1 cellular context compared by ENCODE assay signal in the genomic region with DNA sequence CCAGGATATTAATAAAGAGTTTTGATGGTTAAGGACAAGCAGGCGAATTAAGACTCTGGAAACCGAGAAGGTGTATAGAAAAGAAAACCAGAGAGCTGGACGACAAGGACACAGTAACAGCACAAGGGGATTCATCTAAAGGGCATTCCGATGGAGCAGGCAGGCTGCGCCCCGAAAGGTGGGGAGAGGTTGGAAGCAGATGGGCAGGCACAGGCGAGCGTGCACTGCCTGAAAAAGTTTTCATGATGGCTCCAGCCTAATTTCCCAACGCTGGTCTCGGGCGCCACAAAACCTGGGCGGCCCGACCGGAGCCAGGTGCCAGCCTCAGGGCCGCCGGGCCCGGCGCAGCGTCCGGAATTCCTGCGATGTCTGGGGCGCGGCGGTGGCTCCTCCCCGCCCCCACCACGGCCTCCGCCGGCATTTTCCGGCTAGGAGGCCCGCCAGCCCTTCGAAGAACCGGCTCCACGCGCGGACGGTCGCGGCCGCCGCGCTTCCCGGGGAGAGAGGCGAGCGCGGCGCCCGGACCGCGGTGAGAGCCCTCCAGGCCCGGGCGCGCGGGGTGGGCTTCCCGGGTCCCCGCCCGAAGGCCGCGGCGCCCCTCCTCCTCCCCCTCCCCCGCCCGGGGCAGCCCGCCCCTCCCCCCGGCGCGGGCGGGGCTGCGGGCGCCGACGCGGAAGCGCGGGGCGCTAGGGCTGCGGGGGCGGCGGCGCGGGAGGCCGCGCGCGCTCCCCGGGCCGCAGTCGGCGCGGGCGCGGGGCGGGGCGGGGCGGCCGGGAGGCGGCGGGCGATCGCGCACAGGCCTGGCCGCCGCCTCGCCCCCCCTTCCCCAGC.
TF ChIP-seq lines count a peak whose summit lies in the region.

No MANE protein-coding gene starts in this region.

TF ChIP-seq in K562, 482 proteins besides CTCF, POLR2A, EP300 and RAD21 (continued from another document and continues in another):
- TF ChIP-seq, protein P1, sequence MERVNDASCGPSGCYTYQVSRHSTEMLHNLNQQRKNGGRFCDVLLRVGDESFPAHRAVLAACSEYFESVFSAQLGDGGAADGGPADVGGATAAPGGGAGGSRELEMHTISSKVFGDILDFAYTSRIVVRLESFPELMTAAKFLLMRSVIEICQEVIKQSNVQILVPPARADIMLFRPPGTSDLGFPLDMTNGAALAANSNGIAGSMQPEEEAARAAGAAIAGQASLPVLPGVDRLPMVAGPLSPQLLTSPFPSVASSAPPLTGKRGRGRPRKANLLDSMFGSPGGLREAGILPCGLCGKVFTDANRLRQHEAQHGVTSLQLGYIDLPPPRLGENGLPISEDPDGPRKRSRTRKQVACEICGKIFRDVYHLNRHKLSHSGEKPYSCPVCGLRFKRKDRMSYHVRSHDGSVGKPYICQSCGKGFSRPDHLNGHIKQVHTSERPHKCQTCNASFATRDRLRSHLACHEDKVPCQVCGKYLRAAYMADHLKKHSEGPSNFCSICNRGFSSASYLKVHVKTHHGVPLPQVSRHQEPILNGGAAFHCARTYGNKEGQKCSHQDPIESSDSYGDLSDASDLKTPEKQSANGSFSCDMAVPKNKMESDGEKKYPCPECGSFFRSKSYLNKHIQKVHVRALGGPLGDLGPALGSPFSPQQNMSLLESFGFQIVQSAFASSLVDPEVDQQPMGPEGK (CRISPR knock-in tag; IDR thresholded peaks at IDR 0.05; ENCODE audit: borderline replicate concordance), result no peak
- TF ChIP-seq HMG20B (CRISPR knock-in tag; IDR thresholded peaks at IDR 0.05) (no peak), DIDO1 (tag; IDR thresholded peaks at IDR 0.05; ENCODE audit: low read depth) (no peak), NR3C1 (CRISPR knock-in tag; IDR thresholded peaks at IDR 0.05) (peak; percentile 71; the same call in 1 of the 2 replicates), ILK (tag; IDR thresholded peaks at IDR 0.05; ENCODE audit: borderline replicate concordance, low read depth) (no peak), CBX1 (IDR thresholded peaks at IDR 0.05; ENCODE audit: low read depth) (peak; percentile 53; the same call in 1 of the 2 replicates), PHTF2 (CRISPR knock-in tag; IDR thresholded peaks at IDR 0.05) (no peak), ZNF695 (CRISPR knock-in tag; IDR thresholded peaks at IDR 0.05) (no peak), SREBF2 (CRISPR knock-in tag; IDR thresholded peaks at IDR 0.05) (no peak), SMARCA5 (IDR thresholded peaks at IDR 0.05) (no peak), HNRNPL (IDR thresholded peaks at IDR 0.05; ENCODE audit: low read depth, low read length) (peak; percentile 65; the same call in 1 of the 2 replicates), ARID1B (IDR thresholded peaks at IDR 0.05) (peak; percentile 24; the same call in 1 of the 2 replicates), SAP30 (IDR thresholded peaks at IDR 0.05; ENCODE audit: borderline replicate concordance, insufficient read depth, low read depth, low read length, poor library complexity, severe bottlenecking) (peak; percentile 46), PRMT5 (CRISPR knock-in tag; IDR thresholded peaks at IDR 0.05) (no peak), SRSF9 (IDR thresholded peaks at IDR 0.05; ENCODE audit: borderline replicate concordance, low read depth, low read length) (no peak), FOSL1 (tag; conservative IDR thresholded peaks at IDR 0.05) (no peak), ZNF41 (CRISPR knock-in tag; conservative IDR thresholded peaks at IDR 0.05) (no peak), GATA2 (CRISPR knock-in tag; IDR thresholded peaks at IDR 0.05) (no peak), JUND (IDR thresholded peaks at IDR 0.05; ENCODE audit: borderline replicate concordance, low read depth, low read length) (no peak), JUND (tag; IDR thresholded peaks at IDR 0.05; ENCODE audit: borderline replicate concordance, low read depth, low read length) (no peak), PURB (CRISPR knock-in tag; IDR thresholded peaks at IDR 0.05; ENCODE audit: low read depth) (no peak), RBBP5 (IDR thresholded peaks at IDR 0.05; ENCODE audit: borderline replicate concordance, insufficient read depth, low read length, poor library complexity, severe bottlenecking) (peak; percentile 90), PYGO2 (tag; IDR thresholded peaks at IDR 0.05) (no peak), HDAC6 (IDR thresholded peaks at IDR 0.05; ENCODE audit: low read depth, low read length) (no peak), FOS (IDR thresholded peaks at IDR 0.05; ENCODE audit: extremely low read depth, insufficient read length) (no peak), TCF7 (IDR thresholded peaks at IDR 0.05; ENCODE audit: borderline replicate concordance) (no peak), RUNX1 (IDR thresholded peaks at IDR 0.05; ENCODE audit: low read depth) (no peak), RBM14 (IDR thresholded peaks at IDR 0.05; ENCODE audit: borderline replicate concordance, insufficient read depth, low read depth, low read length) (0 out of 2 replicates have a peak, but pooled peaks have one; percentile 63), KLF6 (CRISPR knock-in tag; IDR thresholded peaks at IDR 0.05; ENCODE audit: borderline replicate concordance) (no peak; the same call in none of the 2 replicates), YBX1 (IDR thresholded peaks at IDR 0.05) (no peak), TEAD2 (tag; IDR thresholded peaks at IDR 0.05) (no peak), CHD4 (IDR thresholded peaks at IDR 0.05; ENCODE audit: insufficient read depth, insufficient replicate concordance, low read depth, low read length, poor library complexity, severe bottlenecking) (no peak), GTF2F1 (IDR thresholded peaks at IDR 0.05; ENCODE audit: low read depth, low read length) (0 out of 2 replicates have a peak, but pooled peaks have one; percentile 3)
- TF ChIP-seq, protein P2, sequence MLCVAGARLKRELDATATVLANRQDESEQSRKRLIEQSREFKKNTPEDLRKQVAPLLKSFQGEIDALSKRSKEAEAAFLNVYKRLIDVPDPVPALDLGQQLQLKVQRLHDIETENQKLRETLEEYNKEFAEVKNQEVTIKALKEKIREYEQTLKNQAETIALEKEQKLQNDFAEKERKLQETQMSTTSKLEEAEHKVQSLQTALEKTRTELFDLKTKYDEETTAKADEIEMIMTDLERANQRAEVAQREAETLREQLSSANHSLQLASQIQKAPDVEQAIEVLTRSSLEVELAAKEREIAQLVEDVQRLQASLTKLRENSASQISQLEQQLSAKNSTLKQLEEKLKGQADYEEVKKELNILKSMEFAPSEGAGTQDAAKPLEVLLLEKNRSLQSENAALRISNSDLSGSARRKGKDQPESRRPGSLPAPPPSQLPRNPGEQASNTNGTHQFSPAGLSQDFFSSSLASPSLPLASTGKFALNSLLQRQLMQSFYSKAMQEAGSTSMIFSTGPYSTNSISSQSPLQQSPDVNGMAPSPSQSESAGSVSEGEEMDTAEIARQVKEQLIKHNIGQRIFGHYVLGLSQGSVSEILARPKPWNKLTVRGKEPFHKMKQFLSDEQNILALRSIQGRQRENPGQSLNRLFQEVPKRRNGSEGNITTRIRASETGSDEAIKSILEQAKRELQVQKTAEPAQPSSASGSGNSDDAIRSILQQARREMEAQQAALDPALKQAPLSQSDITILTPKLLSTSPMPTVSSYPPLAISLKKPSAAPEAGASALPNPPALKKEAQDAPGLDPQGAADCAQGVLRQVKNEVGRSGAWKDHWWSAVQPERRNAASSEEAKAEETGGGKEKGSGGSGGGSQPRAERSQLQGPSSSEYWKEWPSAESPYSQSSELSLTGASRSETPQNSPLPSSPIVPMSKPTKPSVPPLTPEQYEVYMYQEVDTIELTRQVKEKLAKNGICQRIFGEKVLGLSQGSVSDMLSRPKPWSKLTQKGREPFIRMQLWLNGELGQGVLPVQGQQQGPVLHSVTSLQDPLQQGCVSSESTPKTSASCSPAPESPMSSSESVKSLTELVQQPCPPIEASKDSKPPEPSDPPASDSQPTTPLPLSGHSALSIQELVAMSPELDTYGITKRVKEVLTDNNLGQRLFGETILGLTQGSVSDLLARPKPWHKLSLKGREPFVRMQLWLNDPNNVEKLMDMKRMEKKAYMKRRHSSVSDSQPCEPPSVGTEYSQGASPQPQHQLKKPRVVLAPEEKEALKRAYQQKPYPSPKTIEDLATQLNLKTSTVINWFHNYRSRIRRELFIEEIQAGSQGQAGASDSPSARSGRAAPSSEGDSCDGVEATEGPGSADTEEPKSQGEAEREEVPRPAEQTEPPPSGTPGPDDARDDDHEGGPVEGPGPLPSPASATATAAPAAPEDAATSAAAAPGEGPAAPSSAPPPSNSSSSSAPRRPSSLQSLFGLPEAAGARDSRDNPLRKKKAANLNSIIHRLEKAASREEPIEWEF (CRISPR knock-in tag; IDR thresholded peaks at IDR 0.05), result no peak
- TF ChIP-seq, protein P3, sequence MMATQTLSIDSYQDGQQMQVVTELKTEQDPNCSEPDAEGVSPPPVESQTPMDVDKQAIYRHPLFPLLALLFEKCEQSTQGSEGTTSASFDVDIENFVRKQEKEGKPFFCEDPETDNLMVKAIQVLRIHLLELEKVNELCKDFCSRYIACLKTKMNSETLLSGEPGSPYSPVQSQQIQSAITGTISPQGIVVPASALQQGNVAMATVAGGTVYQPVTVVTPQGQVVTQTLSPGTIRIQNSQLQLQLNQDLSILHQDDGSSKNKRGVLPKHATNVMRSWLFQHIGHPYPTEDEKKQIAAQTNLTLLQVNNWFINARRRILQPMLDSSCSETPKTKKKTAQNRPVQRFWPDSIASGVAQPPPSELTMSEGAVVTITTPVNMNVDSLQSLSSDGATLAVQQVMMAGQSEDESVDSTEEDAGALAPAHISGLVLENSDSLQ (IDR thresholded peaks at IDR 0.05), result no peak
- TF ChIP-seq, protein P4, sequence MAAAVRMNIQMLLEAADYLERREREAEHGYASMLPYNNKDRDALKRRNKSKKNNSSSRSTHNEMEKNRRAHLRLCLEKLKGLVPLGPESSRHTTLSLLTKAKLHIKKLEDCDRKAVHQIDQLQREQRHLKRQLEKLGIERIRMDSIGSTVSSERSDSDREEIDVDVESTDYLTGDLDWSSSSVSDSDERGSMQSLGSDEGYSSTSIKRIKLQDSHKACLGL (CRISPR knock-in tag; IDR thresholded peaks at IDR 0.05; ENCODE audit: borderline replicate concordance, poor library complexity, severe bottlenecking), result no peak
- TF ChIP-seq, protein P5, sequence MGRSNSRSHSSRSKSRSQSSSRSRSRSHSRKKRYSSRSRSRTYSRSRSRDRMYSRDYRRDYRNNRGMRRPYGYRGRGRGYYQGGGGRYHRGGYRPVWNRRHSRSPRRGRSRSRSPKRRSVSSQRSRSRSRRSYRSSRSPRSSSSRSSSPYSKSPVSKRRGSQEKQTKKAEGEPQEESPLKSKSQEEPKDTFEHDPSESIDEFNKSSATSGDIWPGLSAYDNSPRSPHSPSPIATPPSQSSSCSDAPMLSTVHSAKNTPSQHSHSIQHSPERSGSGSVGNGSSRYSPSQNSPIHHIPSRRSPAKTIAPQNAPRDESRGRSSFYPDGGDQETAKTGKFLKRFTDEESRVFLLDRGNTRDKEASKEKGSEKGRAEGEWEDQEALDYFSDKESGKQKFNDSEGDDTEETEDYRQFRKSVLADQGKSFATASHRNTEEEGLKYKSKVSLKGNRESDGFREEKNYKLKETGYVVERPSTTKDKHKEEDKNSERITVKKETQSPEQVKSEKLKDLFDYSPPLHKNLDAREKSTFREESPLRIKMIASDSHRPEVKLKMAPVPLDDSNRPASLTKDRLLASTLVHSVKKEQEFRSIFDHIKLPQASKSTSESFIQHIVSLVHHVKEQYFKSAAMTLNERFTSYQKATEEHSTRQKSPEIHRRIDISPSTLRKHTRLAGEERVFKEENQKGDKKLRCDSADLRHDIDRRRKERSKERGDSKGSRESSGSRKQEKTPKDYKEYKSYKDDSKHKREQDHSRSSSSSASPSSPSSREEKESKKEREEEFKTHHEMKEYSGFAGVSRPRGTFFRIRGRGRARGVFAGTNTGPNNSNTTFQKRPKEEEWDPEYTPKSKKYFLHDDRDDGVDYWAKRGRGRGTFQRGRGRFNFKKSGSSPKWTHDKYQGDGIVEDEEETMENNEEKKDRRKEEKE (IDR thresholded peaks at IDR 0.05; ENCODE audit: borderline replicate concordance in 1 of 2, control insufficient read depth in 1 of 2, low read depth in 2 of 2, low read length in 1 of 2), result 0 out of 4 replicates have a peak, but pooled peaks of 1 of the 2 experiments have one; percentile 62
- TF ChIP-seq, protein P6, sequence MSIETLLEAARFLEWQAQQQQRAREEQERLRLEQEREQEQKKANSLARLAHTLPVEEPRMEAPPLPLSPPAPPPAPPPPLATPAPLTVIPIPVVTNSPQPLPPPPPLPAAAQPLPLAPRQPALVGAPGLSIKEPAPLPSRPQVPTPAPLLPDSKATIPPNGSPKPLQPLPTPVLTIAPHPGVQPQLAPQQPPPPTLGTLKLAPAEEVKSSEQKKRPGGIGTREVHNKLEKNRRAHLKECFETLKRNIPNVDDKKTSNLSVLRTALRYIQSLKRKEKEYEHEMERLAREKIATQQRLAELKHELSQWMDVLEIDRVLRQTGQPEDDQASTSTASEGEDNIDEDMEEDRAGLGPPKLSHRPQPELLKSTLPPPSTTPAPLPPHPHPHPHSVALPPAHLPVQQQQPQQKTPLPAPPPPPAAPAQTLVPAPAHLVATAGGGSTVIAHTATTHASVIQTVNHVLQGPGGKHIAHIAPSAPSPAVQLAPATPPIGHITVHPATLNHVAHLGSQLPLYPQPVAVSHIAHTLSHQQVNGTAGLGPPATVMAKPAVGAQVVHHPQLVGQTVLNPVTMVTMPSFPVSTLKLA (conservative IDR thresholded peaks at IDR 0.05), result peak in 1 of 2 experiments; percentile 6; a peak in 1 of 4 replicates
- TF ChIP-seq, protein P7, sequence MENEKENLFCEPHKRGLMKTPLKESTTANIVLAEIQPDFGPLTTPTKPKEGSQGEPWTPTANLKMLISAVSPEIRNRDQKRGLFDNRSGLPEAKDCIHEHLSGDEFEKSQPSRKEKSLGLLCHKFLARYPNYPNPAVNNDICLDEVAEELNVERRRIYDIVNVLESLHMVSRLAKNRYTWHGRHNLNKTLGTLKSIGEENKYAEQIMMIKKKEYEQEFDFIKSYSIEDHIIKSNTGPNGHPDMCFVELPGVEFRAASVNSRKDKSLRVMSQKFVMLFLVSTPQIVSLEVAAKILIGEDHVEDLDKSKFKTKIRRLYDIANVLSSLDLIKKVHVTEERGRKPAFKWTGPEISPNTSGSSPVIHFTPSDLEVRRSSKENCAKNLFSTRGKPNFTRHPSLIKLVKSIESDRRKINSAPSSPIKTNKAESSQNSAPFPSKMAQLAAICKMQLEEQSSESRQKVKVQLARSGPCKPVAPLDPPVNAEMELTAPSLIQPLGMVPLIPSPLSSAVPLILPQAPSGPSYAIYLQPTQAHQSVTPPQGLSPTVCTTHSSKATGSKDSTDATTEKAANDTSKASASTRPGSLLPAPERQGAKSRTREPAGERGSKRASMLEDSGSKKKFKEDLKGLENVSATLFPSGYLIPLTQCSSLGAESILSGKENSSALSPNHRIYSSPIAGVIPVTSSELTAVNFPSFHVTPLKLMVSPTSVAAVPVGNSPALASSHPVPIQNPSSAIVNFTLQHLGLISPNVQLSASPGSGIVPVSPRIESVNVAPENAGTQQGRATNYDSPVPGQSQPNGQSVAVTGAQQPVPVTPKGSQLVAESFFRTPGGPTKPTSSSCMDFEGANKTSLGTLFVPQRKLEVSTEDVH (IDR thresholded peaks at IDR 0.05; ENCODE audit: low read depth, partially characterized antibody), result no peak
- TF ChIP-seq, protein P8, sequence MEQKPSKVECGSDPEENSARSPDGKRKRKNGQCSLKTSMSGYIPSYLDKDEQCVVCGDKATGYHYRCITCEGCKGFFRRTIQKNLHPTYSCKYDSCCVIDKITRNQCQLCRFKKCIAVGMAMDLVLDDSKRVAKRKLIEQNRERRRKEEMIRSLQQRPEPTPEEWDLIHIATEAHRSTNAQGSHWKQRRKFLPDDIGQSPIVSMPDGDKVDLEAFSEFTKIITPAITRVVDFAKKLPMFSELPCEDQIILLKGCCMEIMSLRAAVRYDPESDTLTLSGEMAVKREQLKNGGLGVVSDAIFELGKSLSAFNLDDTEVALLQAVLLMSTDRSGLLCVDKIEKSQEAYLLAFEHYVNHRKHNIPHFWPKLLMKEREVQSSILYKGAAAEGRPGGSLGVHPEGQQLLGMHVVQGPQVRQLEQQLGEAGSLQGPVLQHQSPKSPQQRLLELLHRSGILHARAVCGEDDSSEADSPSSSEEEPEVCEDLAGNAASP (IDR thresholded peaks at IDR 0.05), result no peak
